ENCODE assay signal across 18 cellular contexts in genomic region chr1:208234721-208235120, GRCh38. TPM values are rescaled to one million over a fixed set of nuclear protein-coding genes. Genes with fewer than 3 reads are reported as not detected.
DNase-seq lines count a peak whose midpoint lies in the region; ATAC-seq, FAIRE-seq and TF ChIP-seq lines count a peak whose summit lies in the region.
"Had no signal": no experiment of that assay in that cellular context is flagged by ENCODE, and none has a peak within 500 bp of the region (broad histone marks: within the 10 kb centered on the region; RNA-seq: fewer than 3 reads in every experiment).

No MANE protein-coding gene starts in this region.

- DNase-seq in GM12891 (ENCODE audit: insufficient read length, low spot score): no peak
- peak; percentile 32 for DNase-seq in NCI-H774 (lab: John Stamatoyannopoulos, UW)
- DNase-seq in endodermal cell: peak; percentile 47
- no peak for DNase-seq in NCI-H524 treated with DMSO at 0.1 percent for 48 hours (lab: John Stamatoyannopoulos, UW)
- DNase-seq in mucosa of gallbladder (ENCODE audit: low spot score): no peak
- DNase-seq in DMS79 treated with DMSO at 0.1 percent for 48 hours (lab: John Stamatoyannopoulos, UW): no peak
- DNase-seq: activated CD8-positive, alpha-beta memory T cell treated with anti-CD3 and anti-CD28 coated beads, Interleukin-2, amount 10 ng/mL, durations not matched to agents 7 days and 5 days; activated naive CD4-positive, alpha-beta T cell treated with anti-CD3 and anti-CD28 coated beads for 36 hours; AML-193; central memory CD4-positive, alpha-beta T cell; GM23248; MM.1S; NCI-H524; SHP77 treated with DMSO at 0.1 percent for 48 hours had no signal

- ATAC-seq in HG03135 (IDR thresholded peaks at IDR 0.05; ENCODE audit: unreplicated experiment): no peak
- ATAC-seq: activated CD8-positive, alpha-beta memory T cell treated with anti-CD3 and anti-CD28 coated beads, Interleukin-2, amount 10 ng/mL, durations not matched to agents 7 days and 5 days; esophagus mucosa had no signal

- H3K27me3 ChIP-seq in endodermal cell (ENCODE audit: control insufficient read depth, insufficient read depth, low read length, poor library complexity, severe bottlenecking): no peaks in the 10 kb centered on the region
- no peaks in the 10 kb centered on the region for H3K27me3 ChIP-seq in rectal smooth muscle tissue (ENCODE audit: control insufficient read depth, insufficient read depth, low read length)

- peak; percentile 79 for FAIRE-seq in GM12891 (lab: Jason Lieb, UNC)

- no peak overlapping the region for H3K9ac ChIP-seq in endodermal cell (ENCODE audit: extremely low read depth, low read length, poor library complexity, severe bottlenecking)
- no peak overlapping the region for H3K9ac ChIP-seq in rectal smooth muscle tissue (ENCODE audit: low read length)
- H3K9ac ChIP-seq: parathyroid adenoma had no signal

- peak overlapping the region; percentile 26 for H3K4me3 ChIP-seq in endodermal cell (ENCODE audit: low read length)
- H3K4me3 ChIP-seq in rectal smooth muscle tissue (ENCODE audit: low read length): no peak overlapping the region
- H3K4me3 ChIP-seq: GM23248 had no signal

- H3K9me3 ChIP-seq in endodermal cell (ENCODE audit: control insufficient read depth, low read length): no peaks in the 10 kb centered on the region

- H3K27ac ChIP-seq in endodermal cell (ENCODE audit: low read depth, low read length) (no peak overlapping the region), rectal smooth muscle tissue (ENCODE audit: low read depth, low read length) (peak overlapping the region; percentile 48)
- H3K27ac ChIP-seq: GM23248, parathyroid adenoma had no signal

- H3K27ac Mint-ChIP-seq in endodermal cell: peak overlapping the region; percentile 8
- H3K27ac Mint-ChIP-seq: activated CD8-positive, alpha-beta memory T cell treated with anti-CD3 and anti-CD28 coated beads, Interleukin-2, amount 10 ng/mL, durations not matched to agents 7 days and 5 days; activated naive CD4-positive, alpha-beta T cell treated with anti-CD3 and anti-CD28 coated beads for 36 hours had no signal

- no peak for TF ChIP-seq CTCF in endodermal cell (conservative IDR thresholded peaks at IDR 0.05)

- H3K4me1 ChIP-seq in endodermal cell (ENCODE audit: control insufficient read depth, insufficient read depth, low read length): peaks cover 44% of the 10 kb centered on the region
- H3K4me1 ChIP-seq in rectal smooth muscle tissue (ENCODE audit: control insufficient read depth, insufficient read depth, low read length): peaks cover 49% of the 10 kb centered on the region
- H3K4me1 ChIP-seq: parathyroid adenoma had no signal

- peaks cover 2% of the 10 kb centered on the region for H3K36me3 Mint-ChIP-seq in endodermal cell (ENCODE audit: low read depth)
- H3K36me3 Mint-ChIP-seq: activated CD8-positive, alpha-beta memory T cell treated with anti-CD3 and anti-CD28 coated beads, Interleukin-2, amount 10 ng/mL, durations not matched to agents 7 days and 5 days had no signal

- H3K36me3 ChIP-seq in endodermal cell (ENCODE audit: control insufficient read depth, insufficient read depth, low read length): peaks cover 77% of the 10 kb centered on the region
- no peaks in the 10 kb centered on the region for H3K36me3 ChIP-seq in rectal smooth muscle tissue (ENCODE audit: control insufficient read depth, insufficient read depth, low read length)

- H3K9me3 Mint-ChIP-seq in endodermal cell: no peaks in the 10 kb centered on the region
- H3K9me3 Mint-ChIP-seq: activated naive CD4-positive, alpha-beta T cell treated with anti-CD3 and anti-CD28 coated beads for 36 hours had no signal

- no peaks in the 10 kb centered on the region for H3K27me3 Mint-ChIP-seq in endodermal cell (ENCODE audit: insufficient read depth)

- H3K4me3 Mint-ChIP-seq in endodermal cell: no peak overlapping the region
- H3K4me3 Mint-ChIP-seq: activated CD8-positive, alpha-beta memory T cell treated with anti-CD3 and anti-CD28 coated beads, Interleukin-2, amount 10 ng/mL, durations not matched to agents 7 days and 5 days; activated naive CD4-positive, alpha-beta T cell treated with anti-CD3 and anti-CD28 coated beads for 36 hours had no signal

- WGBS in endodermal cell (ENCODE audit: insufficient coverage in 1 of 2, insufficient read length in 1 of 2), 2 experiments: 89 to 96% methylated on average over 5 of the region's 5 CpGs

- H3K4me1 Mint-ChIP-seq in endodermal cell: peaks cover 89% of the 10 kb centered on the region

- no peak for TF ChIP-seq POLR2A in GM12891 (IDR thresholded peaks at IDR 0.05; ENCODE audit: low read depth, low read length)

TF ChIP-seq in GM12891, 5 proteins besides CTCF, POLR2A, EP300 and RAD21:
- no peak for TF ChIP-seq SPI1 (IDR thresholded peaks at IDR 0.05; ENCODE audit: low read depth, low read length)
- no peak for TF ChIP-seq POU2F2 (IDR thresholded peaks at IDR 0.05; ENCODE audit: low read depth, low read length)
- no peak for TF ChIP-seq TAF1 (IDR thresholded peaks at IDR 0.05; ENCODE audit: low read depth, low read length)
- TF ChIP-seq POLR2AphosphoS5 (IDR thresholded peaks at IDR 0.05; ENCODE audit: low read depth, low read length): no peak
- no peak for TF ChIP-seq PAX5 (IDR thresholded peaks at IDR 0.05; ENCODE audit: insufficient read depth, low read length, severe bottlenecking)

RNA-seq across cellular contexts. Expression of gene PLXNA2, which starts 9.5 kb away (rescaled TPM):
- polyA plus RNA-seq in GM12891 (2012; ENCODE audit: low read depth, missing spikeins): 0.26 TPM
- 10 to 100 TPM; 61.2 to 86.1 TPM for total RNA-seq in endodermal cell
- polyA plus RNA-seq in endodermal cell (2013, experiment 1 of 2): 22.9 TPM
- polyA plus RNA-seq in endodermal cell (2013, experiment 2 of 2): 24.4 TPM
- total RNA-seq in mucosa of gallbladder: 37.4 TPM

Comparison
In these comparisons a context has a peak if more than half of its experiments do, and no peak if none do; other contexts are left out.
1. DNase-seq: peak in NCI-H774 (single experiment) and endodermal cell (single experiment); none in GM12891 (single experiment), NCI-H524 treated with DMSO at 0.1 percent for 48 hours (single experiment), mucosa of gallbladder (single experiment) and DMS79 treated with DMSO at 0.1 percent for 48 hours (single experiment).